9 cellular contexts compared by ENCODE assay signal in genomic region chr19:18612051-18612771, GRCh38. TPM values are rescaled to one million over a fixed set of nuclear protein-coding genes. Genes with fewer than 3 reads are reported as not detected.
DNase-seq lines count a peak whose midpoint lies in the region; ATAC-seq and TF ChIP-seq lines count a peak whose summit lies in the region.
"Had no signal": no experiment of that assay in that cellular context is flagged by ENCODE, and none has a peak within 500 bp of the region (broad histone marks: within the 10 kb centered on the region; RNA-seq: fewer than 3 reads in every experiment).

No MANE protein-coding gene starts in this region.

- H3K36me3 Mint-ChIP-seq in activated naive CD8-positive, alpha-beta T cell treated with anti-CD3 and anti-CD28 coated beads, Interleukin-2, amount 50 U/mL, for 24 hours (ENCODE audit: low read depth): no peaks in the 10 kb centered on the region
- no peaks in the 10 kb centered on the region for H3K36me3 Mint-ChIP-seq in memory B cell

- no peak overlapping the region for H3K27ac ChIP-seq in left ventricle myocardium inferior (replicated peaks)
- no peak overlapping the region for H3K27ac ChIP-seq in urinary bladder (ENCODE audit: low read depth)

- no peaks in the 10 kb centered on the region for H3K9me3 ChIP-seq in left ventricle myocardium inferior (replicated peaks)

- intact Hi-C loops in left ventricle myocardium inferior (cut with micrococcal nuclease): no loop called here
- intact Hi-C loops in left ventricle myocardium superior (cut with micrococcal nuclease): no loop called here

- H3K4me3 Mint-ChIP-seq in activated naive CD8-positive, alpha-beta T cell treated with anti-CD3 and anti-CD28 coated beads, Interleukin-2, amount 50 U/mL, for 24 hours: peak overlapping the region; percentile 56
- H3K4me3 Mint-ChIP-seq in memory B cell: peak overlapping the region; percentile 82

- peaks cover 100% of the 10 kb centered on the region for H3K27me3 ChIP-seq in left ventricle myocardium inferior (ENCODE audit: low read depth)

- no peak for TF ChIP-seq CTCF in left ventricle myocardium inferior (IDR thresholded peaks at IDR 0.05; ENCODE audit: borderline replicate concordance)

- peaks cover 80% of the 10 kb centered on the region for H3K27me3 Mint-ChIP-seq in activated naive CD8-positive, alpha-beta T cell treated with anti-CD3 and anti-CD28 coated beads, Interleukin-2, amount 50 U/mL, for 24 hours
- H3K27me3 Mint-ChIP-seq in memory B cell: peaks cover 37% of the 10 kb centered on the region

- H3K4me1 ChIP-seq in left ventricle myocardium inferior (peaks cover 49% of the 10 kb centered on the region), urinary bladder (ENCODE audit: insufficient read depth) (peaks cover 4% of the 10 kb centered on the region)

- 2% methylated on average over 30 of the region's 30 CpGs for WGBS in urinary bladder

- H3K4me3 ChIP-seq in left ventricle myocardium inferior (peak overlapping the region; percentile 68), urinary bladder (ENCODE audit: low read depth, low read length) (peak overlapping the region; percentile 41)

- H3K36me3 ChIP-seq in left ventricle myocardium inferior (no peaks in the 10 kb centered on the region), urinary bladder (ENCODE audit: insufficient read depth) (no peaks in the 10 kb centered on the region)

- ATAC-seq in left ventricle myocardium superior: no peak
- ATAC-seq in activated naive CD8-positive, alpha-beta T cell treated with anti-CD3 and anti-CD28 coated beads, Interleukin-2, amount 50 U/mL, for 24 hours: no peak
- peak; percentile 13 for ATAC-seq in memory B cell (ENCODE audit: low read depth)
- no peak for ATAC-seq in GM18505 (IDR thresholded peaks at IDR 0.05; ENCODE audit: unreplicated experiment)

- DNase-seq in left ventricle myocardium inferior: no peak
- DNase-seq in left ventricle myocardium superior: no peak
- DNase-seq in activated naive CD8-positive, alpha-beta T cell treated with anti-CD3 and anti-CD28 coated beads, Interleukin-2, amount 50 U/mL, for 24 hours: no peak
- DNase-seq in memory B cell (ENCODE audit: low spot score in 2 of 2): no peak
- DNase-seq in dermis blood vessel endothelial cell: no peak
- no peak for DNase-seq in HuH-7 (ENCODE audit: low spot score)

- H3K4me1 Mint-ChIP-seq in activated naive CD8-positive, alpha-beta T cell treated with anti-CD3 and anti-CD28 coated beads, Interleukin-2, amount 50 U/mL, for 24 hours: peaks cover 15% of the 10 kb centered on the region
- peaks cover 22% of the 10 kb centered on the region for H3K4me1 Mint-ChIP-seq in memory B cell

- no peaks in the 10 kb centered on the region for H3K9me3 Mint-ChIP-seq in activated naive CD8-positive, alpha-beta T cell treated with anti-CD3 and anti-CD28 coated beads, Interleukin-2, amount 50 U/mL, for 24 hours
- H3K9me3 Mint-ChIP-seq in memory B cell: no peaks in the 10 kb centered on the region

- TF ChIP-seq POLR2A in GM18505 (IDR thresholded peaks at IDR 0.05; ENCODE audit: borderline replicate concordance, extremely low read depth, insufficient read depth, insufficient read length): no peak

- H3K27ac Mint-ChIP-seq in activated naive CD8-positive, alpha-beta T cell treated with anti-CD3 and anti-CD28 coated beads, Interleukin-2, amount 50 U/mL, for 24 hours: no peak overlapping the region
- H3K27ac Mint-ChIP-seq in memory B cell: peak overlapping the region; percentile 47

RNA-seq across cellular contexts. Expression of gene TMEM59L, which starts 0.5 kb away (rescaled TPM):
- total RNA-seq in left ventricle myocardium inferior (1.5 TPM), left ventricle myocardium superior (1.5 TPM), urinary bladder (3.9 TPM), dermis blood vessel endothelial cell (under 0.01 TPM in 1 of 2 replicates, not detected in the other)
- polyA plus RNA-seq in urinary bladder: 5.5 TPM
- total RNA-seq: HT-29 had no signal

RNA-seq across cellular contexts. Expression of gene CRLF1, which starts 5.6 kb away (rescaled TPM):
- total RNA-seq in left ventricle myocardium inferior (20.0 TPM), left ventricle myocardium superior (21.4 TPM), urinary bladder (2.5 TPM), dermis blood vessel endothelial cell (not detected in 2 replicates)
- 119 TPM for polyA plus RNA-seq in urinary bladder
- total RNA-seq: HT-29 had no signal

RNA-seq across cellular contexts. Expression of gene REX1BD, which starts 23.6 kb away (rescaled TPM):
- 76.6 TPM for total RNA-seq in left ventricle myocardium inferior
- total RNA-seq in left ventricle myocardium superior: 75.8 TPM
- 18.9 TPM for total RNA-seq in urinary bladder
- 103 TPM for polyA plus RNA-seq in urinary bladder
- total RNA-seq in dermis blood vessel endothelial cell: 75.5 and 91.2 TPM in 2 replicates

RNA-seq across cellular contexts. Expression of gene KLHL26, which starts 24.6 kb away (rescaled TPM):
- total RNA-seq in left ventricle myocardium inferior (6.2 TPM), left ventricle myocardium superior (5.8 TPM), urinary bladder (2.5 TPM), dermis blood vessel endothelial cell (1.9 and 9.1 TPM in 2 replicates)
- 12.5 TPM for polyA plus RNA-seq in urinary bladder

RNA-seq across cellular contexts. Expression of gene UBA52, which starts 40.6 kb away (rescaled TPM):
- total RNA-seq in left ventricle myocardium inferior (643 TPM), left ventricle myocardium superior (725 TPM), urinary bladder (610 TPM), dermis blood vessel endothelial cell (755 and 1,061 TPM in 2 replicates)
- 1,360 TPM for polyA plus RNA-seq in urinary bladder
